Comparison of ENCODE assay signal across 38 cellular contexts in genomic region chr5:92868442-92868841, GRCh38.
"Had no signal": no experiment of that assay in that cellular context is flagged by ENCODE, and none has a peak within 500 bp of the region (broad histone marks: within the 10 kb centered on the region; RNA-seq: fewer than 3 reads in every experiment).

No MANE protein-coding gene starts in this region.

- FAIRE-seq: astrocyte, colon had no signal

- DNase-seq: activated effector memory CD4-positive, alpha-beta T cell treated with anti-CD3 and anti-CD28 coated beads, Interleukin-2, amount 50 U/mL, for 16 hours; activated effector memory CD4-positive, alpha-beta T cell treated with Interleukin-2 at 50 U/mL for 16 hours; activated gamma-delta T cell; activated gamma-delta T cell treated with Interleukin-2 at 50 U/mL for 16 hours; activated naive CD4-positive, alpha-beta T cell; activated naive CD4-positive, alpha-beta T cell treated with anti-CD3 and anti-CD28 coated beads for 36 hours; activated naive CD4-positive, alpha-beta T cell treated with anti-CD3 and anti-CD28 coated beads, Interleukin-2, amount 10 ng/mL, durations not matched to agents 7 days and 5 days; activated naive CD4-positive, alpha-beta T cell treated with anti-CD3 and anti-CD28 coated beads, Interleukin-2, amount 50 U/mL, for 16 hours; activated naive CD4-positive, alpha-beta T cell treated with Interleukin-2 at 50 U/mL for 16 hours; activated naive CD8-positive, alpha-beta T cell treated with anti-CD3 and anti-CD28 coated beads for 36 hours; activated naive CD8-positive, alpha-beta T cell treated with anti-CD3 and anti-CD28 coated beads, Interleukin-2, amount 10 ng/mL, durations not matched to agents 7 days and 5 days; activated naive CD8-positive, alpha-beta T cell treated with anti-CD3 and anti-CD28 coated beads, Interleukin-2, amount 50 U/mL, for 24 hours; activated T-cell treated with anti-CD3 and anti-CD28 coated beads, Interleukin-2, amount 50 U/mL, for 24 hours; activated T-cell treated with anti-CD3 and anti-CD28 coated beads, Interleukin-2, amount 50 U/mL, for 4 hours; activated T-cell treated with anti-CD3 and anti-CD28 coated beads, Interleukin-2, amount 50 U/mL, for 48 hours; activated T-cell treated with anti-CD3 and anti-CD28 coated beads, Interleukin-2, amount 50 U/mL, for 72 hours; adrenal gland; amniotic stem cell; amygdala; anterior cingulate cortex; aorta; body of pancreas; brain microvascular endothelial cell; caudate nucleus; central memory CD4-positive, alpha-beta T cell; cerebellar nuclear complex had no signal

- H3K4me1 ChIP-seq: adrenal gland, ascending aorta, body of pancreas, breast epithelium had no signal

- H3K4me1 Mint-ChIP-seq: activated naive CD4-positive, alpha-beta T cell treated with anti-CD3 and anti-CD28 coated beads, Interleukin-2, amount 10 ng/mL, durations not matched to agents 7 days and 5 days; activated naive CD4-positive, alpha-beta T cell treated with anti-CD3 and anti-CD28 coated beads, Interleukin-2, amount 50 U/mL, for 24 hours; activated naive CD8-positive, alpha-beta T cell treated with anti-CD3 and anti-CD28 coated beads for 36 hours; activated naive CD8-positive, alpha-beta T cell treated with anti-CD3 and anti-CD28 coated beads, Interleukin-2, amount 10 ng/mL, durations not matched to agents 7 days and 5 days; activated naive CD8-positive, alpha-beta T cell treated with anti-CD3 and anti-CD28 coated beads, Interleukin-2, amount 50 U/mL, for 24 hours; activated T-helper 17 cell treated with anti-CD3 and anti-CD28 coated beads, Interleukin-2, amount 50 U/mL, for 72 hours; brain; central memory CD8-positive, alpha-beta T cell had no signal

- ATAC-seq: activated naive CD4-positive, alpha-beta T cell treated with anti-CD3 and anti-CD28 coated beads, Interleukin-2, amount 50 U/mL, for 72 hours; activated naive CD8-positive, alpha-beta T cell treated with anti-CD3 and anti-CD28 coated beads, Interleukin-2, amount 50 U/mL, for 24 hours; activated T-cell treated with anti-CD3 and anti-CD28 coated beads, Interleukin-2, amount 50 U/mL, for 4 hours; activated T-cell treated with anti-CD3 and anti-CD28 coated beads, Interleukin-2, amount 50 U/mL, for 72 hours; activated T-helper 17 cell treated with anti-CD3 and anti-CD28 coated beads, Interleukin-2, amount 50 U/mL, for 72 hours; body of pancreas had no signal

- H3K4me3 ChIP-seq: adrenal gland, ascending aorta, body of pancreas, breast epithelium, cardiac muscle cell had no signal

- H3K36me3 ChIP-seq: adrenal gland, ascending aorta, brain microvascular endothelial cell, breast epithelium, cardiac muscle cell had no signal

- H3K9me3 Mint-ChIP-seq: activated naive CD8-positive, alpha-beta T cell treated with anti-CD3 and anti-CD28 coated beads, Interleukin-2, amount 10 ng/mL, durations not matched to agents 7 days and 5 days; activated T-cell treated with anti-CD3 and anti-CD28 coated beads, Interleukin-2, amount 50 U/mL, for 4 hours; activated T-helper 1 cell treated with anti-CD3 and anti-CD28 coated beads, Interleukin-12 subunit alpha, Interleukin-12 subunit beta, Interleukin-2, Interleukin-4 antibody, amounts not matched to agents 30 ng/mL and 10 ng/mL and 1 ng/mL, durations not matched to agents 14 hours and 24 hours and 36 hours; activated T-helper 17 cell treated with anti-CD3 and anti-CD28 coated beads, Interleukin-2, amount 50 U/mL, for 72 hours; central memory CD8-positive, alpha-beta T cell had no signal

- H3K4me3 Mint-ChIP-seq: activated naive CD4-positive, alpha-beta T cell treated with anti-CD3 and anti-CD28 coated beads for 36 hours; activated naive CD4-positive, alpha-beta T cell treated with anti-CD3 and anti-CD28 coated beads, Interleukin-2, amount 10 ng/mL, durations not matched to agents 7 days and 5 days; activated naive CD4-positive, alpha-beta T cell treated with anti-CD3 and anti-CD28 coated beads, Interleukin-2, amount 50 U/mL, for 24 hours; activated naive CD8-positive, alpha-beta T cell; activated naive CD8-positive, alpha-beta T cell treated with anti-CD3 and anti-CD28 coated beads for 36 hours; activated naive CD8-positive, alpha-beta T cell treated with anti-CD3 and anti-CD28 coated beads, Interleukin-2, amount 10 ng/mL, durations not matched to agents 7 days and 5 days; activated naive CD8-positive, alpha-beta T cell treated with anti-CD3 and anti-CD28 coated beads, Interleukin-2, amount 50 U/mL, for 24 hours; activated T-cell treated with anti-CD3 and anti-CD28 coated beads, Interleukin-2, amount 50 U/mL, for 24 hours; activated T-cell treated with anti-CD3 and anti-CD28 coated beads, Interleukin-2, amount 50 U/mL, for 4 hours; activated T-cell treated with anti-CD3 and anti-CD28 coated beads, Interleukin-2, amount 50 U/mL, for 72 hours; activated T-helper 1 cell treated with anti-CD3 and anti-CD28 coated beads, Interleukin-12 subunit alpha, Interleukin-12 subunit beta, Interleukin-2, Interleukin-4 antibody, amounts not matched to agents 30 ng/mL and 10 ng/mL and 1 ng/mL, durations not matched to agents 14 hours and 24 hours and 36 hours; activated T-helper 17 cell treated with anti-CD3 and anti-CD28 coated beads, Interleukin-2, amount 50 U/mL, for 72 hours; brain; central memory CD8-positive, alpha-beta T cell had no signal

- H3K9me3 ChIP-seq: ascending aorta, body of pancreas had no signal

- H3K27me3 Mint-ChIP-seq: activated naive CD4-positive, alpha-beta T cell treated with anti-CD3 and anti-CD28 coated beads, Interleukin-2, amount 10 ng/mL, durations not matched to agents 7 days and 5 days; activated naive CD4-positive, alpha-beta T cell treated with anti-CD3 and anti-CD28 coated beads, Interleukin-2, amount 50 U/mL, for 24 hours; activated naive CD8-positive, alpha-beta T cell; activated naive CD8-positive, alpha-beta T cell treated with anti-CD3 and anti-CD28 coated beads for 36 hours; activated naive CD8-positive, alpha-beta T cell treated with anti-CD3 and anti-CD28 coated beads, Interleukin-2, amount 10 ng/mL, durations not matched to agents 7 days and 5 days; activated naive CD8-positive, alpha-beta T cell treated with anti-CD3 and anti-CD28 coated beads, Interleukin-2, amount 50 U/mL, for 24 hours; activated T-cell treated with anti-CD3 and anti-CD28 coated beads, Interleukin-2, amount 50 U/mL, for 24 hours; activated T-helper 17 cell treated with anti-CD3 and anti-CD28 coated beads, Interleukin-2, amount 50 U/mL, for 72 hours; brain; central memory CD8-positive, alpha-beta T cell had no signal

- H3K36me3 Mint-ChIP-seq: activated naive CD4-positive, alpha-beta T cell treated with anti-CD3 and anti-CD28 coated beads, Interleukin-2, amount 10 ng/mL, durations not matched to agents 7 days and 5 days; activated naive CD4-positive, alpha-beta T cell treated with anti-CD3 and anti-CD28 coated beads, Interleukin-2, amount 50 U/mL, for 24 hours; activated naive CD4-positive, alpha-beta T cell treated with anti-CD3 and anti-CD28 coated beads, Interleukin-2, amount 50 U/mL, for 72 hours; activated naive CD8-positive, alpha-beta T cell; activated naive CD8-positive, alpha-beta T cell treated with anti-CD3 and anti-CD28 coated beads for 36 hours; activated naive CD8-positive, alpha-beta T cell treated with anti-CD3 and anti-CD28 coated beads, Interleukin-2, amount 10 ng/mL, durations not matched to agents 7 days and 5 days had no signal

- H3K27ac ChIP-seq: adrenal gland, ascending aorta, body of pancreas, brain microvascular endothelial cell, breast epithelium, cardiac muscle cell had no signal

- H3K27ac Mint-ChIP-seq: activated naive CD4-positive, alpha-beta T cell treated with anti-CD3 and anti-CD28 coated beads for 36 hours; activated naive CD4-positive, alpha-beta T cell treated with anti-CD3 and anti-CD28 coated beads, Interleukin-2, amount 10 ng/mL, durations not matched to agents 7 days and 5 days; activated naive CD4-positive, alpha-beta T cell treated with anti-CD3 and anti-CD28 coated beads, Interleukin-2, amount 50 U/mL, for 24 hours; activated naive CD4-positive, alpha-beta T cell treated with anti-CD3 and anti-CD28 coated beads, Interleukin-2, amount 50 U/mL, for 72 hours; activated naive CD8-positive, alpha-beta T cell; activated naive CD8-positive, alpha-beta T cell treated with anti-CD3 and anti-CD28 coated beads for 36 hours; activated naive CD8-positive, alpha-beta T cell treated with anti-CD3 and anti-CD28 coated beads, Interleukin-2, amount 10 ng/mL, durations not matched to agents 7 days and 5 days; activated naive CD8-positive, alpha-beta T cell treated with anti-CD3 and anti-CD28 coated beads, Interleukin-2, amount 50 U/mL, for 24 hours; activated T-cell treated with anti-CD3 and anti-CD28 coated beads, Interleukin-2, amount 50 U/mL, for 24 hours; activated T-cell treated with anti-CD3 and anti-CD28 coated beads, Interleukin-2, amount 50 U/mL, for 72 hours; activated T-helper 1 cell treated with anti-CD3 and anti-CD28 coated beads, Interleukin-12 subunit alpha, Interleukin-12 subunit beta, Interleukin-2, Interleukin-4 antibody, amounts not matched to agents 30 ng/mL and 10 ng/mL and 1 ng/mL, durations not matched to agents 14 hours and 24 hours and 36 hours; activated T-helper 17 cell treated with anti-CD3 and anti-CD28 coated beads, Interleukin-2, amount 50 U/mL, for 72 hours; brain had no signal

- H3K27me3 ChIP-seq: adrenal gland, ascending aorta, body of pancreas, brain microvascular endothelial cell, breast epithelium had no signal
